In genomic region chr1:101288491-101288944, GRCh38 we compare ENCODE assay signal across 8 cellular contexts. TPM values are rescaled to one million over a fixed set of nuclear protein-coding genes. Genes with fewer than 3 reads are reported as not detected.
DNase-seq lines count a peak whose midpoint lies in the region; ATAC-seq and TF ChIP-seq lines count a peak whose summit lies in the region.

No MANE protein-coding gene starts in this region.

- no peaks in the 10 kb centered on the region for H4K20me1 ChIP-seq in BLaER1 treated with 17β-estradiol and CSF1 and Interleukin-3, amounts not matched to agents 10 nM and 100 nM

- H3K4me1 Mint-ChIP-seq in natural killer cell: peaks cover 68% of the 10 kb centered on the region in 2 donors

- 47% methylated on average over 4 of the region's 4 CpGs for WGBS in suprapubic skin

- H3K27me3 Mint-ChIP-seq in natural killer cell (ENCODE audit: low read depth in 2 of 2): no peaks in the 10 kb centered on the region

- no peaks in the 10 kb centered on the region for H3K36me3 Mint-ChIP-seq in natural killer cell

- no peaks in the 10 kb centered on the region for H3K36me3 ChIP-seq in BLaER1 treated with 17β-estradiol and CSF1 and Interleukin-3, amounts not matched to agents 10 nM and 100 nM
- no peaks in the 10 kb centered on the region for H3K36me3 ChIP-seq in suprapubic skin

- H3K4me1 ChIP-seq in BLaER1 treated with 17β-estradiol and CSF1 and Interleukin-3, amounts not matched to agents 10 nM and 100 nM: peaks cover 50 to 94% (median 58%) of the 10 kb centered on the region in 10 experiments
- H3K4me1 ChIP-seq in suprapubic skin: peaks cover 6% of the 10 kb centered on the region

- intact Hi-C loops in natural killer cell (cut with micrococcal nuclease): loop anchor here (1.0 to 10.0 kb wide), 4 partner anchors 46 to 367 kb away; partner anchors contain the start of gene DPH5

- H3K4me2 ChIP-seq in BLaER1 treated with 17β-estradiol and CSF1 and Interleukin-3, amounts not matched to agents 10 nM and 100 nM: peak overlapping the region; percentile 19 to 99 (median 44); a peak in 17 of 22 replicates

- TF ChIP-seq CTCF in epithelial cell of proximal tubule (conservative IDR thresholded peaks at IDR 0.05; ENCODE audit: low read depth, low read length) (peak; percentile 96), natural killer cell (IDR thresholded peaks at IDR 0.05) (peak; percentile 95), suprapubic skin (IDR thresholded peaks at IDR 0.05) (peak; percentile 80 to 88)

- no peak overlapping the region for H3K4me3 Mint-ChIP-seq in natural killer cell

- peak; percentile 59 for ATAC-seq in GM18907 (IDR thresholded peaks at IDR 0.05; ENCODE audit: unreplicated experiment)
- ATAC-seq in HG03565 (IDR thresholded peaks at IDR 0.05; ENCODE audit: unreplicated experiment): peak; percentile 48
- peak; percentile 37 to 69 (median 61) for ATAC-seq in natural killer cell

- TF ChIP-seq EP300 in suprapubic skin (IDR thresholded peaks at IDR 0.05): no peak

- H3K27ac ChIP-seq in BLaER1 treated with 17β-estradiol and CSF1 and Interleukin-3, amounts not matched to agents 10 nM and 100 nM: peak overlapping the region in 6 of 11 experiments; percentile 5 to 45 (median 22); a peak in 9 of 22 replicates
- no peak overlapping the region for H3K27ac ChIP-seq in suprapubic skin

- no peaks in the 10 kb centered on the region for H3K27me3 ChIP-seq in BLaER1 treated with 17β-estradiol and CSF1 and Interleukin-3, amounts not matched to agents 10 nM and 100 nM
- H3K27me3 ChIP-seq in suprapubic skin: no peaks in the 10 kb centered on the region

- H3K9me3 ChIP-seq in BLaER1 treated with 17β-estradiol and CSF1 and Interleukin-3, amounts not matched to agents 10 nM and 100 nM (replicated peaks in 1 of 11): peaks cover 0 to 5% (median 0%) of the 10 kb centered on the region in 11 experiments; a peak in 1 of 22 replicates
- H3K9me3 ChIP-seq in suprapubic skin: no peaks in the 10 kb centered on the region

- DNase-seq in NOMO-1 treated with DMSO at 0.1 percent for 48 hours (lab: John Stamatoyannopoulos, UW; ENCODE audit: unreplicated experiment) (peak; percentile 54), activated T-cell treated with anti-CD3 and anti-CD28 coated beads for 24 hours (ENCODE audit: low read depth) (peak; percentile 54), epithelial cell of proximal tubule (ENCODE audit: low read depth) (peak; percentile 35), natural killer cell (no peak), suprapubic skin (ENCODE audit: low spot score in 2 of 2) (peak in 1 of 2 donors; percentile 67)

- no peak for TF ChIP-seq POLR2A in suprapubic skin (IDR thresholded peaks at IDR 0.05)

- peak overlapping the region; percentile 41 to 48 for H3K27ac Mint-ChIP-seq in natural killer cell

- peaks cover 0 to 2% of the 10 kb centered on the region in 2 donors for H3K9me3 Mint-ChIP-seq in natural killer cell

- H3K9ac ChIP-seq in BLaER1 treated with 17β-estradiol and CSF1 and Interleukin-3, amounts not matched to agents 10 nM and 100 nM: peak overlapping the region in 4 of 11 experiments; percentile 0 to 45 (median 28); a peak in 5 of 22 replicates

- no peak overlapping the region for H3K4me3 ChIP-seq in BLaER1 treated with 17β-estradiol and CSF1 and Interleukin-3, amounts not matched to agents 10 nM and 100 nM
- H3K4me3 ChIP-seq in epithelial cell of proximal tubule (ENCODE audit: low read depth, low read length): no peak overlapping the region
- no peak overlapping the region for H3K4me3 ChIP-seq in suprapubic skin

RNA-seq across cellular contexts. Expression of gene S1PR1, which starts 51.7 kb away (rescaled TPM):
- total RNA-seq in epithelial cell of proximal tubule: 0.29 and 1.7 TPM in 2 replicates
- 100 to 1,000 TPM in 1 of 3 donors, 10 to 100 TPM in 2; 33.5 to 114 (median 80.2) TPM for total RNA-seq in natural killer cell
- total RNA-seq in suprapubic skin: 10 to 100 TPM; 11.4 to 50.6 (median 26.0) TPM
